In the genomic region with DNA sequence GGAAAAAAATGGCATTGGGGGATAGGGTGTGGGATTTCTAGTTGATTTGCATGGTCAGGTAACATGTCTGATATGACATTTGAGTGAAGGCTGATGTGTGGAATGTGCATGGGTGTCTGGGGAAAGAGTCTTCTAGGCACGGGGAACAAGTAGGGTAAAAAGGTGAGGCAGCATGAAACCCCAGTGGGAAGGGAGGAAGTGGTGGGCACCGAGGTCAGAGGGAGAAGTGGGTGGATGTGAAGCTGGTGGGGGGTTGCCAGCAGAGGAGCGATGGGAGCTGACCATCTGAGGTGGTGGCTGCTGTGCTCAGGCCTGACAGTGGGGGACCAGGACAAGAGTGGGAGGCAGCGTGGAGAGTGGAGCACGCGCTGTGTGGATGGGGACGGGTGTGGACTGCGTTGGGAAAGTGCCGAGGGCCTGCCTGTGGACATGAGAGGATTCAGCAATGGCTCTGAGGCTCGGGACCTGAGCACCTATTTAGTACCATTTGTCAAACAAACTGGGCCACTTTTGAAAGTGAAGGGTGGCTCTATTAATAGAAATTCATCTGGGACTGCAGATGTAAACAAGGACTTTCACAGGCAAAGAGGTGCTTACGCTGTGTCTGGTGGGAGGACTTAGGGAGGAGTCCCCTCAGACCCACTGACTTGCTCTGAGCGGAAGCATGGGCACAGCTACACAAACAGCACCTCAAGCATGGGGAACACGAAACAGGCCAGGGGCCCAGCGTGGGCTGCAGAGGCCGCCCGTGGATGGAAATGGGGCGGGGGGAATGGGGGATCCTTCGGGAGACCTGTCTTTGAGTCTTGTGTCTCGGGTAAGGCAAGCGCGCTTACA, we compare ENCODE assay signal across 13 cellular contexts. TPM values are rescaled to one million over a fixed set of nuclear protein-coding genes. Genes with fewer than 3 reads are reported as not detected.
A peak's percentile ranks its signal among the peaks of the same experiment; 100 is the strongest.
DNase-seq lines count a peak whose midpoint lies in the region; ATAC-seq, FAIRE-seq and TF ChIP-seq lines count a peak whose summit lies in the region.
"Had no signal": no experiment of that assay in that cellular context is flagged by ENCODE, and none has a peak within 500 bp of the region (broad histone marks: within the 10 kb centered on the region; RNA-seq: fewer than 3 reads in every experiment).

No MANE protein-coding gene starts in this region.

- POLR2A ChIA-PET in IMR-90 (lab: Charles Lee; ENCODE audit: unreplicated experiment) = no interaction called here
- POLR2A ChIA-PET in GM12878 (lab: Charles Lee) = no interaction called here

- no peak overlapping the region for H2BK15ac ChIP-seq in IMR-90 (ENCODE audit: low read depth, low read length)

- peak overlapping the region; percentile 87 for H3K4me3 Mint-ChIP-seq in Calu3 (ENCODE audit: low read depth, unreplicated experiment)

- FAIRE-seq in GM12878 (lab: Jason Lieb, UNC) = no peak

- no peak overlapping the region for H3K56ac ChIP-seq in IMR-90 (ENCODE audit: extremely low read depth, insufficient read depth, low read length)

- TF ChIP-seq EP300 in GM12878 (IDR thresholded peaks at IDR 0.05; ENCODE audit: borderline replicate concordance in 1 of 2, control insufficient read depth in 1 of 2, low read depth in 2 of 2, low read length in 2 of 2) (no peak), neural cell (conservative IDR thresholded peaks at IDR 0.05; ENCODE audit: poor library complexity, severe bottlenecking) (no peak)

- DNase-seq in Calu3 = no peak
- no peak for DNase-seq in IMR-90
- DNase-seq in GM12878 (ENCODE audit: low read depth, low spot score) = no peak
- DNase-seq in foreskin keratinocyte = no peak
- DNase-seq in NCI-H2081 (lab: John Stamatoyannopoulos, UW) = no peak
- DNase-seq in body of pancreas = no peak
- DNase-seq: erythroblast, GDM1, NCI-H1417 treated with DMSO at 0.1 percent for 48 hours, retina had no signal

- intact Hi-C loops in Calu3 (cut with micrococcal nuclease; ENCODE audit: unreplicated experiment) = no loop called here
- intact Hi-C loops in IMR-90 (cut with micrococcal nuclease) = no loop called here
- intact Hi-C loops in GM12878 (cut with micrococcal nuclease; ENCODE audit: unreplicated experiment) = no loop called here
- intact Hi-C loops in body of pancreas (cut with DNase I) = no loop called here

- SMC1A ChIA-PET in GM12878 (lab: Charles Lee; ENCODE audit: uncharacterized antibody, unreplicated experiment) = interaction anchor here (0.6 to 5.2 kb wide), 3 partner anchors 41 to 328 kb away, joined by 3 to 33 read pairs (median 3); a partner anchor contains a TSS

- H3K27me3 ChIP-seq in IMR-90 (ENCODE audit: control insufficient read depth, insufficient read depth, low read length) (no peaks in the 10 kb centered on the region), GM12878 (replicated peaks in 1 of 2; ENCODE audit: control insufficient read depth in 2 of 2, insufficient read depth in 2 of 2, low read length in 1 of 2) (no peaks in the 10 kb centered on the region), neural cell (ENCODE audit: insufficient read depth, low read depth, low read length) (no peaks in the 10 kb centered on the region), foreskin keratinocyte (no peaks in the 10 kb centered on the region), body of pancreas (no peaks in the 10 kb centered on the region)

- H3F3A ChIP-seq in neural cell (ENCODE audit: insufficient read depth, low read length, poor library complexity, severe bottlenecking) = no peaks in the 10 kb centered on the region

- H3K18ac ChIP-seq in IMR-90 (ENCODE audit: low read depth, low read length) = no peak overlapping the region

- H3K27ac Mint-ChIP-seq in Calu3 (ENCODE audit: unreplicated experiment) = no peak overlapping the region

- peaks cover 16% of the 10 kb centered on the region for H3K4me1 ChIP-seq in IMR-90 (ENCODE audit: control insufficient read depth, insufficient read depth, low read length)
- H3K4me1 ChIP-seq in GM12878 (ENCODE audit: control insufficient read depth, insufficient read depth, low read length) = peaks cover 6% of the 10 kb centered on the region; the same call in 1 of the 2 replicates
- H3K4me1 ChIP-seq in foreskin keratinocyte = peaks cover 6% of the 10 kb centered on the region
- peaks cover 36% of the 10 kb centered on the region for H3K4me1 ChIP-seq in body of pancreas

- H3K4ac ChIP-seq in IMR-90 (ENCODE audit: low read depth, low read length) = no peak overlapping the region

- BruUV-seq in Calu3 (replicated peaks; lab: Mats Ljungman, UMichigan) (no TSS peak), IMR-90 (replicated peaks; lab: Mats Ljungman, UMichigan) (no TSS peak), GM12878 (replicated peaks; lab: Mats Ljungman, UMichigan) (no TSS peak)

- 80% methylated on average over 1 of the region's 21 CpGs; no CpG with 5 or more reads in 1 of the 2 experiments for WGBS in IMR-90 (ENCODE audit: extremely low coverage in 2 of 2, insufficient read length in 1 of 2), 2 experiments
- 88% methylated on average over 21 of the region's 21 CpGs for WGBS in GM12878 (ENCODE audit: insufficient coverage, insufficient replicate concordance, low lambda C conversion rate, missing lambda C conversion rate)
- 82 to 92% methylated on average over 21 of the region's 21 CpGs for WGBS in body of pancreas, 2 donors

- H3K4me3 ChIP-seq in IMR-90 (ENCODE audit: insufficient read depth, low read depth, low read length) = no peak overlapping the region
- no peak overlapping the region; the same call in 1 of the 2 replicates for H3K4me3 ChIP-seq in GM12878
- H3K4me3 ChIP-seq in neural cell (ENCODE audit: low read length) = peak overlapping the region; percentile 91
- no peak overlapping the region for H3K4me3 ChIP-seq in body of pancreas

- H2AK9ac ChIP-seq in IMR-90 (replicated peaks; ENCODE audit: low read depth, low read length, poor library complexity) = peak overlapping the region; percentile 66

- no peaks in the 10 kb centered on the region; the same call in 1 of the 2 replicates for H3K9me3 ChIP-seq in IMR-90 (ENCODE audit: control insufficient read depth, insufficient read depth, low read length)
- no peaks in the 10 kb centered on the region; the same call in 2 of the 3 replicates for H3K9me3 ChIP-seq in GM12878 (replicated peaks; ENCODE audit: control insufficient read depth, insufficient read depth, low read length)
- H3K9me3 ChIP-seq in neural cell (ENCODE audit: low read length) = no peaks in the 10 kb centered on the region
- no peaks in the 10 kb centered on the region for H3K9me3 ChIP-seq in body of pancreas

- H2AK5ac ChIP-seq in IMR-90 (ENCODE audit: low read depth, low read length) = no peak overlapping the region

- RAD21 ChIA-PET in GM12878 (lab: Charles Lee; ENCODE audit: unreplicated experiment) = interaction anchor here (1.3 kb wide), 1 partner anchor 197 kb away, joined by 4 read pairs; no protein-coding TSS in a partner anchor

- H4K20me1 ChIP-seq in IMR-90 (ENCODE audit: insufficient read depth, low read length) (peaks cover 22% of the 10 kb centered on the region), GM12878 (ENCODE audit: control insufficient read depth, insufficient read depth) (no peaks in the 10 kb centered on the region), neural cell (ENCODE audit: insufficient read depth) (no peaks in the 10 kb centered on the region)

- no peak for TF ChIP-seq POLR2A in IMR-90 (IDR thresholded peaks at IDR 0.05; ENCODE audit: low read depth, low read length)
- peak; percentile 50 for TF ChIP-seq POLR2A in GM12878 (IDR thresholded peaks at IDR 0.05; ENCODE audit: low read depth, low read length)
- no peak for TF ChIP-seq POLR2A in body of pancreas (IDR thresholded peaks at IDR 0.05)

- H2BK20ac ChIP-seq in IMR-90 (ENCODE audit: low read depth, low read length) = no peak overlapping the region

- peaks cover 23% of the 10 kb centered on the region for H3K4me1 Mint-ChIP-seq in Calu3 (ENCODE audit: low read depth, unreplicated experiment)

- in situ Hi-C loops in IMR-90 (cut with MboI; ENCODE audit: low sequenced_read_pairs) = no loop called here
- in situ Hi-C loops in GM12878 (cut with MboI) = no loop called here

- H3K9ac ChIP-seq in IMR-90 (ENCODE audit: low read depth, low read length) (no peak overlapping the region), GM12878 (ENCODE audit: control insufficient read depth, insufficient read depth, low read length) (no peak overlapping the region), neural cell (ENCODE audit: low read length) (no peak overlapping the region)

- peaks cover 9% of the 10 kb centered on the region for H3K36me3 ChIP-seq in IMR-90 (ENCODE audit: control insufficient read depth, insufficient read depth, low read length)
- no peaks in the 10 kb centered on the region; a peak in 2 of 4 replicates for H3K36me3 ChIP-seq in GM12878 (ENCODE audit: control insufficient read depth in 2 of 2, insufficient read depth in 2 of 2, low read length in 1 of 2)
- H3K36me3 ChIP-seq in neural cell (ENCODE audit: insufficient read depth, low read length) = no peaks in the 10 kb centered on the region
- H3K36me3 ChIP-seq in body of pancreas (replicated peaks in 1 of 2; ENCODE audit: insufficient read depth in 1 of 2, low read depth in 2 of 2) = no peaks in the 10 kb centered on the region

- H3K27me3 Mint-ChIP-seq in Calu3 (ENCODE audit: unreplicated experiment) = no peaks in the 10 kb centered on the region

- H4K5ac ChIP-seq in IMR-90 (ENCODE audit: low read depth, low read length) = no peak overlapping the region

- dilution Hi-C loops in IMR-90 (cut with HindIII; ENCODE audit: low sequenced_read_pairs, unreplicated experiment) = no loop called here

- no peak overlapping the region for H3K4me2 ChIP-seq in IMR-90 (ENCODE audit: low read depth, low read length)
- H3K4me2 ChIP-seq in GM12878 (ENCODE audit: control insufficient read depth, insufficient read depth) = peak overlapping the region; percentile 55
- no peak overlapping the region for H3K4me2 ChIP-seq in neural cell (ENCODE audit: low read length)

- TF ChIP-seq CTCF in Calu3 (IDR thresholded peaks at IDR 0.05; ENCODE audit: unreplicated experiment) = no peak
- TF ChIP-seq CTCF in IMR-90 (conservative IDR thresholded peaks at IDR 0.05; ENCODE audit: low read depth, low read length) = no peak
- no peak for TF ChIP-seq CTCF in GM12878 (IDR thresholded peaks at IDR 0.05 in 2 of 3, conservative IDR thresholded peaks at IDR 0.05 in 1 of 3; ENCODE audit: control insufficient read depth in 2 of 3, extremely low read depth in 1 of 3, insufficient read depth in 1 of 3, low read depth in 3 of 3, low read length in 3 of 3)
- no peak for TF ChIP-seq CTCF in neural cell (IDR thresholded peaks at IDR 0.05; ENCODE audit: poor library complexity, severe bottlenecking)
- no peak for TF ChIP-seq CTCF in foreskin keratinocyte (conservative IDR thresholded peaks at IDR 0.05)
- TF ChIP-seq CTCF in body of pancreas (IDR thresholded peaks at IDR 0.05) = no peak

- H3K27ac ChIP-seq in IMR-90 (ENCODE audit: insufficient read depth, low read length) = no peak overlapping the region
- H3K27ac ChIP-seq in GM12878 (ENCODE audit: control insufficient read depth, insufficient read depth) = no peak overlapping the region
- no peak overlapping the region for H3K27ac ChIP-seq in neural cell (ENCODE audit: low read length)
- no peak overlapping the region for H3K27ac ChIP-seq in foreskin keratinocyte
- no peak overlapping the region for H3K27ac ChIP-seq in body of pancreas

- CTCF ChIA-PET in Calu3 (lab: Charles Lee) (no interaction called here), IMR-90 (lab: Yijun Ruan, JAX) (no interaction called here), GM12878 (lab: Yijun Ruan, JAX) (interaction anchor here (1.2 to 2.3 kb wide), 4 partner anchors 25 to 197 kb away, joined by 4 to 23 read pairs (median 6); a partner anchor contains a TSS)

- H3K9me1 ChIP-seq in IMR-90 (ENCODE audit: insufficient read depth, low read length) = peaks cover 29% of the 10 kb centered on the region

- ATAC-seq in IMR-90 (ENCODE audit: low read depth) (no peak), GM12878 (no peak), GM21825 (IDR thresholded peaks at IDR 0.05; ENCODE audit: unreplicated experiment) (no peak), foreskin keratinocyte (no peak), body of pancreas (no peak)
- ATAC-seq: Panc1 had no signal

- no peak overlapping the region for H2BK5ac ChIP-seq in IMR-90 (ENCODE audit: low read depth, low read length, poor library complexity, severe bottlenecking)

- no peak overlapping the region for H3K23ac ChIP-seq in IMR-90 (ENCODE audit: low read depth, low read length)

- H2BK120ac ChIP-seq in IMR-90 (ENCODE audit: low read depth, low read length) = no peak overlapping the region

- peaks cover 43% of the 10 kb centered on the region for H3K36me3 Mint-ChIP-seq in Calu3 (ENCODE audit: insufficient read depth, unreplicated experiment)

- peaks cover 25% of the 10 kb centered on the region for H3K79me2 ChIP-seq in GM12878 (ENCODE audit: control insufficient read depth, insufficient read depth, low read length)
- H3K79me2 ChIP-seq in neural cell (replicated peaks; ENCODE audit: insufficient read depth, low read length) = peaks cover 8% of the 10 kb centered on the region

- H4K8ac ChIP-seq in IMR-90 (ENCODE audit: low read depth in 2 of 2, low read length in 2 of 2) = no peak overlapping the region

- TF ChIP-seq RAD21 in IMR-90 (IDR thresholded peaks at IDR 0.05; ENCODE audit: low read length) = no peak
- no peak for TF ChIP-seq RAD21 in GM12878 (IDR thresholded peaks at IDR 0.05; ENCODE audit: insufficient read depth, low read depth, low read length)
- no peak for TF ChIP-seq RAD21 in neural cell (conservative IDR thresholded peaks at IDR 0.05)

- no peaks in the 10 kb centered on the region for H3K9me3 Mint-ChIP-seq in Calu3 (ENCODE audit: low read depth, unreplicated experiment)

- H4K91ac ChIP-seq in IMR-90 (ENCODE audit: insufficient read depth, low read depth, low read length) = peak overlapping the region; percentile 18; the same call in 1 of the 2 replicates

- H2AFZ ChIP-seq in IMR-90 (replicated peaks; ENCODE audit: low read length, poor library complexity) (peak overlapping the region; percentile 58), GM12878 (ENCODE audit: control insufficient read depth, low read depth, low read length) (no peak overlapping the region), neural cell (ENCODE audit: low read depth, low read length) (no peak overlapping the region)

- H3K14ac ChIP-seq in IMR-90 (replicated peaks; ENCODE audit: low read depth, low read length) = no peak overlapping the region

- peaks cover 29 to 44% of the 10 kb centered on the region in 2 experiments; a peak in 3 of 4 replicates for H3K79me1 ChIP-seq in IMR-90 (ENCODE audit: low read depth in 1 of 2, low read length in 2 of 2)

- no peaks in the 10 kb centered on the region for H3K9me2 ChIP-seq in neural cell (ENCODE audit: insufficient read depth, low read length)

RNA-seq across cellular contexts. Expression of a gene that starts 16.7 kb away (rescaled TPM):
- total RNA-seq in Calu3 (2022) = 365 and 600 TPM in 2 replicates
- not detected in 2 replicates for total RNA-seq in IMR-90 (2012; rRNA removed)
- polyA plus RNA-seq in IMR-90 (2012; rRNA removed) = not detected in 2 replicates
- polyA plus RNA-seq in IMR-90 (2012; cell fraction: cytosol; rRNA removed) = not detected in 2 replicates
- polyA plus RNA-seq in IMR-90 (2012; cell fraction: nucleus; rRNA removed; ENCODE audit: low replicate concordance) = 0.06 TPM in 1 of 2 replicates, not detected in the other
- total RNA-seq in GM12878 (2013; cell fraction: nucleolus; rRNA removed) = not detected in 2 replicates
- not detected in 2 replicates for total RNA-seq in GM12878 (2014; rRNA removed)
- not detected in 2 replicates for total RNA-seq in GM12878 (2014; rRNA removed; fragmentation: Illumina TruSeq; extraction: Trizol)
- 0.37 and 0.90 TPM in 2 replicates for total RNA-seq in GM12878 (2021)
- polyA plus RNA-seq in GM12878 (2011; ENCODE audit: low read depth) = not detected
- polyA plus RNA-seq in GM12878 (2011; rRNA removed) = not detected in 2 replicates
- polyA plus RNA-seq in GM12878 (2011; cell fraction: cytosol; rRNA removed) = not detected in 2 replicates
- polyA plus RNA-seq in GM12878 (2011; cell fraction: nucleus; rRNA removed) = not detected in 2 replicates
- polyA plus RNA-seq in GM12878 (2012) = not detected in 2 replicates
- not detected in 2 replicates for polyA plus RNA-seq in GM12878 (2014; fragmentation: Illumina TruSeq; extraction: Trizol)
- not detected for polyA plus RNA-seq in GM12878 (2014; fragmentation: Nextera tagmentation; extraction: Ambion mirVana)
- not detected in 2 replicates for polyA plus RNA-seq in GM12878 (2014; rRNA removed)
- not detected for polyA plus RNA-seq in GM12878 (2016; fragmentation: Nextera tagmentation; extraction: Ambion mirVana)
- polyA minus RNA-seq in GM12878 (2011; rRNA and poly(A)+ RNA removed) = not detected in 2 replicates
- polyA minus RNA-seq in GM12878 (2011; cell fraction: cytosol; rRNA and poly(A)+ RNA removed) = 14.4 and 27.8 TPM in 2 replicates
- 3.7 and 12.0 TPM in 2 replicates for polyA minus RNA-seq in GM12878 (2011; cell fraction: nucleus; rRNA and poly(A)+ RNA removed)
- polyA plus RNA-seq in neural cell = not detected in 2 replicates
- polyA minus RNA-seq in neural cell = not detected in 2 replicates
- 1.1 TPM in 1 of 2 replicates, not detected in the other for total RNA-seq in foreskin keratinocyte
- 0.27 TPM in 1 of 2 replicates, not detected in the other for polyA plus RNA-seq in foreskin keratinocyte
- 1 to 10 TPM in 1 of 2 donors, not detected in 1; 1.0 TPM for total RNA-seq in body of pancreas

RNA-seq across cellular contexts. Expression of a gene that starts 32.7 kb away (rescaled TPM):
- total RNA-seq in Calu3 (2022) (31.7 and 33.1 TPM in 2 replicates), IMR-90 (2012; rRNA removed) (31.7 and 64.2 TPM in 2 replicates), GM12878 (2014; rRNA removed) (41.3 and 52.4 TPM in 2 replicates), GM12878 (2014; rRNA removed; fragmentation: Illumina TruSeq; extraction: Trizol) (61.3 and 65.8 TPM in 2 replicates), GM12878 (2021) (44.0 and 44.2 TPM in 2 replicates), foreskin keratinocyte (48.2 and 53.9 TPM in 2 replicates), body of pancreas (10 to 100 TPM; 34.3 to 44.1 TPM)
- polyA plus RNA-seq in IMR-90 (2012; rRNA removed) (41.7 and 47.0 TPM in 2 replicates), GM12878 (2011; rRNA removed) (85.1 and 117 TPM in 2 replicates), GM12878 (2014; fragmentation: Illumina TruSeq; extraction: Trizol) (61.1 and 67.8 TPM in 2 replicates), GM12878 (2014; fragmentation: Nextera tagmentation; extraction: Ambion mirVana) (10 to 100 TPM; 30.6 to 34.5 TPM), GM12878 (2014; rRNA removed) (51.3 and 58.7 TPM in 2 replicates), GM12878 (2016; fragmentation: Nextera tagmentation; extraction: Ambion mirVana) (10 to 100 TPM; 52.2 to 53.6 TPM), neural cell (421 and 438 TPM in 2 replicates), foreskin keratinocyte (45.3 and 49.5 TPM in 2 replicates)
- 21.2 and 35.5 TPM in 2 replicates for polyA plus RNA-seq in IMR-90 (2012; cell fraction: cytosol; rRNA removed)
- 7.2 and 19.4 TPM in 2 replicates for polyA plus RNA-seq in IMR-90 (2012; cell fraction: nucleus; rRNA removed; ENCODE audit: low replicate concordance)
- total RNA-seq in GM12878 (2013; cell fraction: nucleolus; rRNA removed) = 29.8 and 30.0 TPM in 2 replicates
- polyA plus RNA-seq in GM12878 (2011; ENCODE audit: low read depth) = 27.4 TPM
- 29.5 and 33.3 TPM in 2 replicates for polyA plus RNA-seq in GM12878 (2011; cell fraction: cytosol; rRNA removed)
- 43.6 and 56.6 TPM in 2 replicates for polyA plus RNA-seq in GM12878 (2011; cell fraction: nucleus; rRNA removed)
- polyA plus RNA-seq in GM12878 (2012) = 36.0 and 41.9 TPM in 2 replicates
- polyA minus RNA-seq in GM12878 (2011; rRNA and poly(A)+ RNA removed) = 20.3 and 23.2 TPM in 2 replicates
- 9.1 and 12.2 TPM in 2 replicates for polyA minus RNA-seq in GM12878 (2011; cell fraction: cytosol; rRNA and poly(A)+ RNA removed)
- polyA minus RNA-seq in GM12878 (2011; cell fraction: nucleus; rRNA and poly(A)+ RNA removed) = 15.6 and 21.7 TPM in 2 replicates
- 161 and 183 TPM in 2 replicates for polyA minus RNA-seq in neural cell

RNA-seq across cellular contexts. Expression of a gene that starts 36.5 kb away (rescaled TPM):
- total RNA-seq in Calu3 (2022) (151 and 154 TPM in 2 replicates), IMR-90 (2012; rRNA removed) (65.4 and 131 TPM in 2 replicates), GM12878 (2014; rRNA removed) (48.5 and 50.6 TPM in 2 replicates), GM12878 (2014; rRNA removed; fragmentation: Illumina TruSeq; extraction: Trizol) (54.8 and 56.9 TPM in 2 replicates), GM12878 (2021) (105 TPM in 2 replicates), foreskin keratinocyte (185 and 228 TPM in 2 replicates), body of pancreas (100 to 1,000 TPM in 1 of 2 donors, 10 to 100 TPM in 1; 97.9 to 115 TPM)
- polyA plus RNA-seq in IMR-90 (2012; rRNA removed) (268 and 279 TPM in 2 replicates), GM12878 (2011; rRNA removed) (97.5 and 99.4 TPM in 2 replicates), GM12878 (2014; fragmentation: Illumina TruSeq; extraction: Trizol) (69.3 and 70.2 TPM in 2 replicates), GM12878 (2014; fragmentation: Nextera tagmentation; extraction: Ambion mirVana) (10 to 100 TPM; 18.7 to 38.0 TPM), GM12878 (2014; rRNA removed) (103 and 105 TPM in 2 replicates), GM12878 (2016; fragmentation: Nextera tagmentation; extraction: Ambion mirVana) (10 to 100 TPM; 92.3 to 92.8 TPM), neural cell (284 and 322 TPM in 2 replicates), foreskin keratinocyte (305 and 336 TPM in 2 replicates)
- 176 and 281 TPM in 2 replicates for polyA plus RNA-seq in IMR-90 (2012; cell fraction: cytosol; rRNA removed)
- 72.6 and 119 TPM in 2 replicates for polyA plus RNA-seq in IMR-90 (2012; cell fraction: nucleus; rRNA removed; ENCODE audit: low replicate concordance)
- total RNA-seq in GM12878 (2013; cell fraction: nucleolus; rRNA removed) = 11.5 and 11.9 TPM in 2 replicates
- 76.4 TPM for polyA plus RNA-seq in GM12878 (2011; ENCODE audit: low read depth)
- polyA plus RNA-seq in GM12878 (2011; cell fraction: cytosol; rRNA removed) = 61.4 and 95.3 TPM in 2 replicates
- 50.2 and 76.3 TPM in 2 replicates for polyA plus RNA-seq in GM12878 (2011; cell fraction: nucleus; rRNA removed)
- polyA plus RNA-seq in GM12878 (2012) = 107 and 111 TPM in 2 replicates
- polyA minus RNA-seq in GM12878 (2011; rRNA and poly(A)+ RNA removed) = 19.4 and 21.8 TPM in 2 replicates
- polyA minus RNA-seq in GM12878 (2011; cell fraction: cytosol; rRNA and poly(A)+ RNA removed) = 9.2 and 14.2 TPM in 2 replicates
- polyA minus RNA-seq in GM12878 (2011; cell fraction: nucleus; rRNA and poly(A)+ RNA removed) = 12.5 and 17.5 TPM in 2 replicates
- 158 and 171 TPM in 2 replicates for polyA minus RNA-seq in neural cell

RNA-seq across cellular contexts. Expression of a gene that starts 39.0 kb away (rescaled TPM):
- total RNA-seq in Calu3 (2022) (9.2 and 13.2 TPM in 2 replicates), IMR-90 (2012; rRNA removed) (8.8 and 13.3 TPM in 2 replicates), GM12878 (2014; rRNA removed) (19.9 and 23.8 TPM in 2 replicates), GM12878 (2014; rRNA removed; fragmentation: Illumina TruSeq; extraction: Trizol) (5.8 and 6.9 TPM in 2 replicates), GM12878 (2021) (18.0 and 20.4 TPM in 2 replicates), foreskin keratinocyte (7.8 and 8.5 TPM in 2 replicates), body of pancreas (10 to 100 TPM; 16.5 to 17.1 TPM)
- polyA plus RNA-seq in IMR-90 (2012; rRNA removed) (22.1 and 24.2 TPM in 2 replicates), GM12878 (2011; rRNA removed) (9.8 and 11.5 TPM in 2 replicates), GM12878 (2014; fragmentation: Illumina TruSeq; extraction: Trizol) (4.2 and 7.5 TPM in 2 replicates), GM12878 (2014; fragmentation: Nextera tagmentation; extraction: Ambion mirVana) (1 to 10 TPM; 2.7 to 6.3 TPM), GM12878 (2014; rRNA removed) (20.8 and 21.2 TPM in 2 replicates), GM12878 (2016; fragmentation: Nextera tagmentation; extraction: Ambion mirVana) (10 to 100 TPM in 1 of 2 experiments, 1 to 10 TPM in 1; 3.0 to 21.1 TPM), neural cell (21.2 and 31.9 TPM in 2 replicates), foreskin keratinocyte (11.5 and 12.4 TPM in 2 replicates)
- 7.3 and 27.7 TPM in 2 replicates for polyA plus RNA-seq in IMR-90 (2012; cell fraction: cytosol; rRNA removed)
- polyA plus RNA-seq in IMR-90 (2012; cell fraction: nucleus; rRNA removed; ENCODE audit: low replicate concordance) = 8.6 and 17.4 TPM in 2 replicates
- 5.3 and 5.7 TPM in 2 replicates for total RNA-seq in GM12878 (2013; cell fraction: nucleolus; rRNA removed)
- polyA plus RNA-seq in GM12878 (2011; ENCODE audit: low read depth) = 5.2 TPM
- 11.7 and 17.3 TPM in 2 replicates for polyA plus RNA-seq in GM12878 (2011; cell fraction: cytosol; rRNA removed)
- 12.7 and 15.0 TPM in 2 replicates for polyA plus RNA-seq in GM12878 (2011; cell fraction: nucleus; rRNA removed)
- polyA plus RNA-seq in GM12878 (2012) = 11.9 and 12.5 TPM in 2 replicates
- 4.9 and 8.0 TPM in 2 replicates for polyA minus RNA-seq in GM12878 (2011; rRNA and poly(A)+ RNA removed)
- polyA minus RNA-seq in GM12878 (2011; cell fraction: cytosol; rRNA and poly(A)+ RNA removed) = 4.1 and 5.5 TPM in 2 replicates
- polyA minus RNA-seq in GM12878 (2011; cell fraction: nucleus; rRNA and poly(A)+ RNA removed) = 6.3 and 14.2 TPM in 2 replicates
- polyA minus RNA-seq in neural cell = 21.8 and 23.1 TPM in 2 replicates

Comparison
In these comparisons a context has a peak if more than half of its experiments do, and no peak if none do; other contexts are left out.
1. RNA of a gene that starts 16.7 kb away (total RNA-seq): 365 to 600 TPM in Calu3; 1.0 TPM in body of pancreas, 1.1 TPM in foreskin keratinocyte, not detected in IMR-90 and 0.37 to 0.90 TPM in GM12878; every median in the first group is over 100 times any median in the second.